In genomic region chr7:41720046-41720445, GRCh38 we compare ENCODE assay signal across 37 cellular contexts. TPM values are rescaled to one million over a fixed set of nuclear protein-coding genes. Genes with fewer than 3 reads are reported as not detected.
"Had no signal": no experiment of that assay in that cellular context is flagged by ENCODE, and none has a peak within 500 bp of the region (broad histone marks: within the 10 kb centered on the region; RNA-seq: fewer than 3 reads in every experiment).

No MANE protein-coding gene starts in this region.

- H3K9me3 Mint-ChIP-seq: activated B cell treated with CpG ODN at 0.5 μM for 24 hours; activated CD4-positive, alpha-beta memory T cell treated with anti-CD3 and anti-CD28 coated beads for 36 hours; activated CD4-positive, alpha-beta T cell treated with anti-CD3 and anti-CD28 coated beads, Interleukin-2, amount 10 ng/mL, durations not matched to agents 24 days and 14 days; activated CD8-positive, alpha-beta T cell treated with anti-CD3 and anti-CD28 coated beads for 36 hours; activated naive CD4-positive, alpha-beta T cell treated with anti-CD3 and anti-CD28 coated beads for 36 hours; activated naive CD8-positive, alpha-beta T cell treated with anti-CD3 and anti-CD28 coated beads for 36 hours; activated T-cell treated with anti-CD3 and anti-CD28 coated beads, Interleukin-2, amount 50 U/mL, for 72 hours; activated T-helper 1 cell treated with anti-CD3 and anti-CD28 coated beads, Interleukin-12 subunit alpha, Interleukin-12 subunit beta, Interleukin-2, Interleukin-4 antibody, amounts not matched to agents 30 ng/mL and 10 ng/mL and 1 ng/mL, durations not matched to agents 14 hours and 24 hours and 36 hours; T-helper 1 cell treated with Interleukin-12 subunit alpha and Interleukin-12 subunit beta and Interleukin-4 antibody, amounts not matched to agents 30 μg/mL and 1 μg/mL, for 36 hours; T-helper 2 cell treated with Interferon-gamma antibody and Interleukin-4, amounts not matched to agents 5 μg/mL and 100 μg/mL, for 36 hours had no signal

- H3K4me3 ChIP-seq: adrenal gland, body of pancreas, breast epithelium had no signal

- H3K9me3 ChIP-seq: adrenal gland, body of pancreas, breast epithelium had no signal

- FAIRE-seq: astrocyte, TTC549 had no signal

- H3K4me1 Mint-ChIP-seq: activated CD4-positive, alpha-beta T cell treated with anti-CD3 and anti-CD28 coated beads, Interleukin-2, amount 10 ng/mL, durations not matched to agents 24 days and 14 days; activated naive CD8-positive, alpha-beta T cell treated with anti-CD3 and anti-CD28 coated beads for 36 hours; activated T-helper 17 cell treated with anti-CD3 and anti-CD28 coated beads, Interleukin-2, amount 50 U/mL, for 72 hours had no signal

- H3K36me3 ChIP-seq: adrenal gland, brain microvascular endothelial cell, breast epithelium had no signal

- H3K27ac ChIP-seq: adrenal gland, body of pancreas, brain microvascular endothelial cell, breast epithelium, VCaP had no signal

- H3K27me3 ChIP-seq: adrenal gland, body of pancreas, brain microvascular endothelial cell, breast epithelium had no signal

- ATAC-seq: activated CD8-positive, alpha-beta T cell treated with anti-CD3 and anti-CD28 coated beads for 36 hours; activated naive CD4-positive, alpha-beta T cell treated with anti-CD3 and anti-CD28 coated beads, Interleukin-2, amount 50 U/mL, for 72 hours; activated T-cell treated with anti-CD3 and anti-CD28 coated beads, Interleukin-2, amount 50 U/mL, for 4 hours; activated T-cell treated with anti-CD3 and anti-CD28 coated beads, Interleukin-2, amount 50 U/mL, for 72 hours; activated T-helper 17 cell treated with anti-CD3 and anti-CD28 coated beads, Interleukin-2, amount 50 U/mL, for 72 hours; body of pancreas had no signal

- H3K36me3 Mint-ChIP-seq: activated CD4-positive, alpha-beta memory T cell treated with anti-CD3 and anti-CD28 coated beads for 36 hours; activated naive CD8-positive, alpha-beta T cell treated with anti-CD3 and anti-CD28 coated beads for 36 hours had no signal

- H3K27ac Mint-ChIP-seq: activated B cell treated with CpG ODN at 0.5 μM for 24 hours; activated CD4-positive, alpha-beta memory T cell treated with anti-CD3 and anti-CD28 coated beads for 36 hours; activated CD4-positive, alpha-beta T cell treated with anti-CD3 and anti-CD28 coated beads, Interleukin-2, amount 10 ng/mL, durations not matched to agents 24 days and 14 days; activated CD8-positive, alpha-beta T cell treated with anti-CD3 and anti-CD28 coated beads for 36 hours; activated naive CD4-positive, alpha-beta T cell treated with anti-CD3 and anti-CD28 coated beads for 36 hours; activated naive CD4-positive, alpha-beta T cell treated with anti-CD3 and anti-CD28 coated beads, Interleukin-2, amount 50 U/mL, for 72 hours; activated naive CD8-positive, alpha-beta T cell treated with anti-CD3 and anti-CD28 coated beads for 36 hours; activated T-cell treated with anti-CD3 and anti-CD28 coated beads, Interleukin-2, amount 50 U/mL, for 72 hours; activated T-helper 1 cell treated with anti-CD3 and anti-CD28 coated beads, Interleukin-12 subunit alpha, Interleukin-12 subunit beta, Interleukin-2, Interleukin-4 antibody, amounts not matched to agents 30 ng/mL and 10 ng/mL and 1 ng/mL, durations not matched to agents 14 hours and 24 hours and 36 hours; activated T-helper 17 cell treated with anti-CD3 and anti-CD28 coated beads, Interleukin-2, amount 50 U/mL, for 72 hours; T-helper 1 cell treated with Interleukin-12 subunit alpha and Interleukin-12 subunit beta and Interleukin-4 antibody, amounts not matched to agents 30 μg/mL and 1 μg/mL, for 36 hours; T-helper 2 cell treated with Interferon-gamma antibody and Interleukin-4, amounts not matched to agents 5 μg/mL and 100 μg/mL, for 36 hours had no signal

- H3K4me1 ChIP-seq: adrenal gland, body of pancreas, breast epithelium had no signal

- H3K4me3 Mint-ChIP-seq: activated B cell treated with CpG ODN at 0.5 μM for 24 hours; activated CD4-positive, alpha-beta memory T cell treated with anti-CD3 and anti-CD28 coated beads for 36 hours; activated CD4-positive, alpha-beta T cell treated with anti-CD3 and anti-CD28 coated beads, Interleukin-2, amount 10 ng/mL, durations not matched to agents 24 days and 14 days; activated CD8-positive, alpha-beta T cell treated with anti-CD3 and anti-CD28 coated beads for 36 hours; activated naive CD4-positive, alpha-beta T cell treated with anti-CD3 and anti-CD28 coated beads for 36 hours; activated naive CD8-positive, alpha-beta T cell treated with anti-CD3 and anti-CD28 coated beads for 36 hours; activated T-cell treated with anti-CD3 and anti-CD28 coated beads, Interleukin-2, amount 50 U/mL, for 4 hours; activated T-cell treated with anti-CD3 and anti-CD28 coated beads, Interleukin-2, amount 50 U/mL, for 72 hours; activated T-helper 1 cell treated with anti-CD3 and anti-CD28 coated beads, Interleukin-12 subunit alpha, Interleukin-12 subunit beta, Interleukin-2, Interleukin-4 antibody, amounts not matched to agents 30 ng/mL and 10 ng/mL and 1 ng/mL, durations not matched to agents 14 hours and 24 hours and 36 hours; activated T-helper 17 cell treated with anti-CD3 and anti-CD28 coated beads, Interleukin-2, amount 50 U/mL, for 72 hours; T-helper 1 cell treated with Interleukin-12 subunit alpha and Interleukin-12 subunit beta and Interleukin-4 antibody, amounts not matched to agents 30 μg/mL and 1 μg/mL, for 36 hours; T-helper 2 cell treated with Interferon-gamma antibody and Interleukin-4, amounts not matched to agents 5 μg/mL and 100 μg/mL, for 36 hours had no signal

- DNase-seq: activated B cell treated with CpG ODN at 0.5 μM for 24 hours; activated CD4-positive, alpha-beta memory T cell treated with anti-CD3 and anti-CD28 coated beads for 36 hours; activated CD4-positive, alpha-beta T cell treated with anti-CD3 and anti-CD28 coated beads for 4 hours; activated CD4-positive, alpha-beta T cell treated with anti-CD3 and anti-CD28 coated beads, Interleukin-2, amount 10 ng/mL, durations not matched to agents 24 days and 14 days; activated CD4-positive, alpha-beta T cell treated with anti-CD3 and anti-CD28 coated beads, Interleukin-2, amount 50 U/mL, for 1 hour; activated CD4-positive, alpha-beta T cell treated with anti-CD3 and anti-CD28 coated beads, Interleukin-2, amount 50 U/mL, for 4 hours; activated CD4-positive, CD25-positive, alpha-beta regulatory T cell treated with anti-CD3 and anti-CD28 coated beads, Interleukin-2, amount 50 U/mL, for 72 hours; activated CD8-positive, alpha-beta memory T cell treated with anti-CD3 and anti-CD28 coated beads, Interleukin-2, amount 50 U/mL, for 4 hours; activated CD8-positive, alpha-beta T cell treated with anti-CD3 and anti-CD28 coated beads for 36 hours; activated effector memory CD4-positive, alpha-beta T cell treated with anti-CD3 and anti-CD28 coated beads, Interleukin-2, amount 50 U/mL, for 16 hours; activated gamma-delta T cell treated with Interleukin-2 at 50 U/mL for 16 hours; activated naive CD4-positive, alpha-beta T cell; activated naive CD4-positive, alpha-beta T cell treated with anti-CD3 and anti-CD28 coated beads for 36 hours; activated naive CD4-positive, alpha-beta T cell treated with anti-CD3 and anti-CD28 coated beads, Interleukin-2, amount 50 U/mL, for 16 hours; activated naive CD8-positive, alpha-beta T cell treated with anti-CD3 and anti-CD28 coated beads for 36 hours; activated T-cell treated with anti-CD3 and anti-CD28 coated beads for 4 hours; activated T-cell treated with anti-CD3 and anti-CD28 coated beads, Interleukin-2, amount 50 U/mL, for 1 hour; activated T-cell treated with anti-CD3 and anti-CD28 coated beads, Interleukin-2, amount 50 U/mL, for 4 hours; activated T-cell treated with anti-CD3 and anti-CD28 coated beads, Interleukin-2, amount 50 U/mL, for 72 hours; adrenal gland; amniotic stem cell; aorta; body of pancreas; brain microvascular endothelial cell; central memory CD4-positive, alpha-beta T cell; T-helper 1 cell; T-helper 2 cell; T-helper 9 cell had no signal

RNA-seq across cellular contexts. Expression of gene INHBA, which starts 17.2 kb away (rescaled TPM):
- total RNA-seq: activated CD4-positive, alpha-beta memory T cell treated with anti-CD3 and anti-CD28 coated beads for 36 hours; activated CD8-positive, alpha-beta T cell treated with anti-CD3 and anti-CD28 coated beads for 36 hours; activated naive CD4-positive, alpha-beta T cell treated with anti-CD3 and anti-CD28 coated beads for 36 hours; activated naive CD8-positive, alpha-beta T cell treated with anti-CD3 and anti-CD28 coated beads for 36 hours; activated T-helper 17 cell treated with anti-CD3 and anti-CD28 coated beads, Interleukin-2, amount 50 U/mL, for 72 hours had no signal
